20 cellular contexts compared by ENCODE assay signal in the genomic region with DNA sequence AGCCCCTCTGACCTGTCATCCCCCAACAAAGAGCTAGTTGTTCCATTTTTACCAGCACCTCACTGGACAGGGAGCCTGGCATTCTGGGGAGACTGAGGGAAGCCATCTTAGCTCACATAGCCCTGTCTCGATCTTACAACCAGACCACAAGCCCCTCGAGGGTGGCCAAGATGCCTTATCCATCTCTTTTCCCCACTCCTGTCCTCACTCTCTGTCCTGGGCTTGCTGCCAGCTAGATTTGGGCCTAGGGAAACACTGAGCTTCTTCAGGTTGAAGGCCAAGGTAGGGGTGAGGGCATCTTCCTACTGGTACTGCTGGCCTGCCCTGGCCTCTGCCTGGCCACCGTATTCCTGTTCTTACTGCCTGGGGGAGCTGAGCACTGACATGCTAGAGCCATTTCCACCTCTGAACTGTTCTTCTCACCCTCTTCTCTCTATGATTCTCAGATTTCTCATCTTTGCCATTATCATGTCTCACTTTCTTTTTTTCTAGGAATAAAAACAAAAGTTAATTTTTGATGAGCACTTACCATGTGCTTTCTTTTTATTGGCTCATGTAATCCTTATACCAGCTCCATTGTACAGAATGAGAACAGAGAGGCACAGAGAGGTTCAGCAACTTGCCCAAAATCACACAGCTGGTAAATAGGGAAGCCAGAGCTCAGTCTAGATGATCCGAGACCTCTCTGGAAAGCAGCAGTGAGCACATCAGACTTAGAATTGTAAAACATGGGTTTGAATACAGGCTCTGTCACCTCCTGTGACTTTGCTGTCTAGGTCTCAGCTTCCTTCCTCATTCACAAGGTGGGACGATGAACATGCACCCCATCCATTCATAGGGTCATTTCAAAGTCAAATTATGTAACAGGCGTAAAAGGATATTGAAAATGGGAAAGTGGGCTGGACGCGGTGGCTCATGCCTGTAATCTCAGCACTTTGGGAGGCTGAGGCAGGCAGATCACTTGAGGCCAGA. TPM values are rescaled to one million over a fixed set of nuclear protein-coding genes. Genes with fewer than 3 reads are reported as not detected.
DNase-seq lines count a peak whose midpoint lies in the region; ATAC-seq and TF ChIP-seq lines count a peak whose summit lies in the region.
"Had no signal": no experiment of that assay in that cellular context is flagged by ENCODE, and none has a peak within 500 bp of the region (broad histone marks: within the 10 kb centered on the region; RNA-seq: fewer than 3 reads in every experiment).

No MANE protein-coding gene starts in this region.

- no peak for TF ChIP-seq CTCF in natural killer cell (IDR thresholded peaks at IDR 0.05)

- no peaks in the 10 kb centered on the region for H3K4me1 ChIP-seq in mesendoderm (ENCODE audit: control insufficient read depth, low read depth, low read length)

- H3K27ac ChIP-seq in mesendoderm (ENCODE audit: low read depth, low read length) = no peak overlapping the region
- H3K27ac ChIP-seq: 22Rv1, coronary artery, SJSA1, thoracic aorta had no signal

- DNase-seq in T-helper 1 cell (no peak), H7 (peak; percentile 5), natural killer cell (no peak), mesendoderm (no peak), globus pallidus (ENCODE audit: low spot score) (no peak)
- no peak for DNase-seq in activated T-cell treated with anti-CD3 and anti-CD28 coated beads, Interleukin-2, amount 50 U/mL, for 72 hours
- DNase-seq in stimulated activated CD4-positive, alpha-beta T cell treated with anti-CD3 and anti-CD28 coated beads, Interleukin-12 subunit alpha, Interleukin-12 subunit beta, amount 100 ng/mL, for 4 hours = no peak
- DNase-seq: CD4-positive, alpha-beta memory T cell; DND-41; glutamatergic neuron; NCI-H187 treated with DMSO at 0.1 percent for 48 hours; NCI-H510A treated with DMSO at 0.1 percent for 48 hours; OCI-M1; retina had no signal

- no peak overlapping the region for H2AK5ac ChIP-seq in mesendoderm (ENCODE audit: low read length)

- H3K79me1 ChIP-seq in mesendoderm (ENCODE audit: low read length) = no peaks in the 10 kb centered on the region

- no peak overlapping the region for H3K23ac ChIP-seq in mesendoderm (ENCODE audit: low read length)

- WGBS in mesendoderm (ENCODE audit: extremely low coverage, insufficient coverage, low lambda C conversion rate) = no CpG with 5 or more reads among the region's 8 CpGs

- no peak overlapping the region for H2BK15ac ChIP-seq in mesendoderm (replicated peaks; ENCODE audit: low read depth)

- H3K18ac ChIP-seq in mesendoderm (ENCODE audit: low read length) = no peak overlapping the region

- no peaks in the 10 kb centered on the region for H3K79me2 ChIP-seq in mesendoderm (ENCODE audit: control insufficient read depth, insufficient read depth, low read length)

- H3K36me3 ChIP-seq in H7 (replicated peaks; ENCODE audit: control insufficient read depth, insufficient read depth, low read length) (no peaks in the 10 kb centered on the region), mesendoderm (ENCODE audit: control insufficient read depth, insufficient read depth, low read length) (no peaks in the 10 kb centered on the region)
- H3K36me3 ChIP-seq: SJSA1, thoracic aorta had no signal

- H4K5ac ChIP-seq in mesendoderm (ENCODE audit: low read length) = no peak overlapping the region

- H3K4ac ChIP-seq in mesendoderm (ENCODE audit: low read depth, low read length) = no peak overlapping the region

- H3K27me3 ChIP-seq in H7 (ENCODE audit: control insufficient read depth, insufficient read depth, low read length) (no peaks in the 10 kb centered on the region), mesendoderm (ENCODE audit: insufficient read depth, low read length, poor library complexity) (no peaks in the 10 kb centered on the region)
- H3K27me3 ChIP-seq: SJSA1 had no signal

- ATAC-seq in activated T-cell treated with anti-CD3 and anti-CD28 coated beads, Interleukin-2, amount 50 U/mL, for 72 hours (replicated peaks in 1 of 2) = peak; percentile 33 to 60
- peak in 1 of 3 donors; percentile 42 for ATAC-seq in natural killer cell

- no peak overlapping the region for H2BK120ac ChIP-seq in mesendoderm (ENCODE audit: low read depth, low read length)

- peak overlapping the region; percentile 82 for H3K27ac Mint-ChIP-seq in T-helper 1 cell treated with Interleukin-12 subunit alpha and Interleukin-12 subunit beta and Interleukin-4 antibody, amounts not matched to agents 30 μg/mL and 1 μg/mL, for 36 hours
- H3K27ac Mint-ChIP-seq in activated T-cell treated with anti-CD3 and anti-CD28 coated beads, Interleukin-2, amount 50 U/mL, for 72 hours = peak overlapping the region; percentile 79
- H3K27ac Mint-ChIP-seq in natural killer cell = peak overlapping the region; percentile 76 to 87

- no peak overlapping the region for H3K4me3 Mint-ChIP-seq in T-helper 1 cell treated with Interleukin-12 subunit alpha and Interleukin-12 subunit beta and Interleukin-4 antibody, amounts not matched to agents 30 μg/mL and 1 μg/mL, for 36 hours
- peak overlapping the region; percentile 55 to 68 for H3K4me3 Mint-ChIP-seq in activated T-cell treated with anti-CD3 and anti-CD28 coated beads, Interleukin-2, amount 50 U/mL, for 72 hours
- peak overlapping the region; percentile 47 for H3K4me3 Mint-ChIP-seq in natural killer cell
- H3K4me3 Mint-ChIP-seq: CD4-positive, alpha-beta memory T cell had no signal

- no peak overlapping the region for H2BK5ac ChIP-seq in mesendoderm (ENCODE audit: low read length)

- H3K4me3 ChIP-seq in H7 (ENCODE audit: insufficient read depth, low read depth, low read length) (no peak overlapping the region), mesendoderm (ENCODE audit: low read length) (no peak overlapping the region)
- H3K4me3 ChIP-seq: coronary artery, SJSA1, thoracic aorta had no signal

- no peaks in the 10 kb centered on the region for H3K27me3 Mint-ChIP-seq in T-helper 1 cell treated with Interleukin-12 subunit alpha and Interleukin-12 subunit beta and Interleukin-4 antibody, amounts not matched to agents 30 μg/mL and 1 μg/mL, for 36 hours (ENCODE audit: low read depth)
- H3K27me3 Mint-ChIP-seq in activated T-cell treated with anti-CD3 and anti-CD28 coated beads, Interleukin-2, amount 50 U/mL, for 72 hours (ENCODE audit: low read depth) = no peaks in the 10 kb centered on the region
- H3K27me3 Mint-ChIP-seq in natural killer cell (ENCODE audit: low read depth in 2 of 2) = no peaks in the 10 kb centered on the region
- H3K27me3 Mint-ChIP-seq: CD4-positive, alpha-beta memory T cell had no signal

- intact Hi-C loops in natural killer cell (cut with micrococcal nuclease) = loop anchor here (1.0 kb wide), 1 partner anchor 14 kb away; no protein-coding TSS in a partner anchor

- no peak overlapping the region for H3K4me2 ChIP-seq in mesendoderm (ENCODE audit: low read length)

- H3K9me3 Mint-ChIP-seq in T-helper 1 cell treated with Interleukin-12 subunit alpha and Interleukin-12 subunit beta and Interleukin-4 antibody, amounts not matched to agents 30 μg/mL and 1 μg/mL, for 36 hours = peaks cover 5% of the 10 kb centered on the region
- H3K9me3 Mint-ChIP-seq in activated T-cell treated with anti-CD3 and anti-CD28 coated beads, Interleukin-2, amount 50 U/mL, for 72 hours = peaks cover 4% of the 10 kb centered on the region in 2 donors
- H3K9me3 Mint-ChIP-seq in natural killer cell = peaks cover 0 to 2% of the 10 kb centered on the region in 2 donors

- H3K4me1 Mint-ChIP-seq in T-helper 1 cell treated with Interleukin-12 subunit alpha and Interleukin-12 subunit beta and Interleukin-4 antibody, amounts not matched to agents 30 μg/mL and 1 μg/mL, for 36 hours (ENCODE audit: low read depth) = peaks cover 47% of the 10 kb centered on the region
- H3K4me1 Mint-ChIP-seq in activated T-cell treated with anti-CD3 and anti-CD28 coated beads, Interleukin-2, amount 50 U/mL, for 72 hours (ENCODE audit: low read depth) = peaks cover 66% of the 10 kb centered on the region
- H3K4me1 Mint-ChIP-seq in natural killer cell = peaks cover 42 to 43% of the 10 kb centered on the region in 2 donors

- no peak overlapping the region for H4K8ac ChIP-seq in mesendoderm (ENCODE audit: low read depth, low read length)

- H3K56ac ChIP-seq in mesendoderm (ENCODE audit: low read length) = no peak overlapping the region

- H3K9ac ChIP-seq in mesendoderm (ENCODE audit: low read length) = no peak overlapping the region

- peaks cover 18% of the 10 kb centered on the region for H3K36me3 Mint-ChIP-seq in T-helper 1 cell treated with Interleukin-12 subunit alpha and Interleukin-12 subunit beta and Interleukin-4 antibody, amounts not matched to agents 30 μg/mL and 1 μg/mL, for 36 hours (ENCODE audit: low read depth)
- H3K36me3 Mint-ChIP-seq in activated T-cell treated with anti-CD3 and anti-CD28 coated beads, Interleukin-2, amount 50 U/mL, for 72 hours (ENCODE audit: insufficient read depth in 2 of 2) = peaks cover 6 to 15% of the 10 kb centered on the region in 2 donors
- H3K36me3 Mint-ChIP-seq in natural killer cell = no peaks in the 10 kb centered on the region
- H3K36me3 Mint-ChIP-seq: CD4-positive, alpha-beta memory T cell had no signal

RNA-seq across cellular contexts. Expression of a gene that starts 28.6 kb away (rescaled TPM):
- 0.04 and 0.17 TPM in 2 replicates for total RNA-seq in H7 (2014; rRNA removed; shearing (Covaris generic))
- total RNA-seq in activated T-cell treated with anti-CD3 and anti-CD28 coated beads, Interleukin-2, amount 50 U/mL, for 72 hours = 1 to 10 TPM; 1.4 to 3.2 TPM
- 10 to 100 TPM in 2 of 3 donors, 1 to 10 TPM in 1; 6.3 to 22.3 (median 14.1) TPM for total RNA-seq in natural killer cell
- polyA plus RNA-seq in mesendoderm (2013, experiment 1 of 2) = 0.18 TPM
- polyA plus RNA-seq in mesendoderm (2013, experiment 2 of 2) = 0.20 TPM
- total RNA-seq: M059J, SJSA1 had no signal

RNA-seq across cellular contexts. Expression of a gene that starts 48.1 kb away (rescaled TPM):
- 286 and 299 TPM in 2 replicates for total RNA-seq in H7 (2014; rRNA removed; shearing (Covaris generic))
- 100 to 1,000 TPM; 116 to 149 TPM for total RNA-seq in activated T-cell treated with anti-CD3 and anti-CD28 coated beads, Interleukin-2, amount 50 U/mL, for 72 hours
- total RNA-seq in natural killer cell = 100 to 1,000 TPM; 158 to 180 (median 162) TPM
- polyA plus RNA-seq in mesendoderm (2013, experiment 1 of 2) = 117 TPM
- 118 TPM for polyA plus RNA-seq in mesendoderm (2013, experiment 2 of 2)
